ENCODE assay signal across 24 cellular contexts in genomic region chr2:178824181-178824580, GRCh38. TPM values are rescaled to one million over a fixed set of nuclear protein-coding genes. Genes with fewer than 3 reads are reported as not detected.
"Had no signal": no experiment of that assay in that cellular context is flagged by ENCODE, and none has a peak within 500 bp of the region (broad histone marks: within the 10 kb centered on the region; RNA-seq: fewer than 3 reads in every experiment).

No MANE protein-coding gene starts in this region.

- H3K9me3 ChIP-seq: colonic mucosa, esophagus muscularis mucosa, mucosa of descending colon, neutrophil, pancreas, sigmoid colon, transverse colon, upper lobe of right lung, uterus had no signal

- DNase-seq: colonic mucosa; effector memory CD4-positive, alpha-beta T cell; foreskin keratinocyte; glutamatergic neuron; hypothalamus; immature natural killer cell; islet precursor cell; kidney glomerular epithelial cell; mesenchymal stem cell; mucosa of descending colon; naive B cell; pancreas; sigmoid colon; stimulated activated CD4-positive, alpha-beta T cell treated with anti-CD3 and anti-CD28 coated beads, Interleukin-15, amount 100 ng/mL, for 24 hours; stimulated activated CD4-positive, alpha-beta T cell treated with anti-CD3 and anti-CD28 coated beads, Interleukin-2, amount 100 ng/mL, for 48 hours; stimulated activated naive B cell treated with anti-CD40 and anti-IgM and Interleukin-4, amounts not matched to agents 10 μg/mL and 1 μg/mL and 100 μg/mL, for 72 hours; transverse colon; upper lobe of right lung; uterus had no signal

- H3K4me3 ChIP-seq: colonic mucosa, esophagus muscularis mucosa, mucosa of descending colon, pancreas, sigmoid colon, skin epidermis, transverse colon, upper lobe of right lung, uterus had no signal

- H3K27ac ChIP-seq: colonic mucosa, esophagus muscularis mucosa, foreskin keratinocyte, neutrophil, pancreas, sigmoid colon, skin epidermis, transverse colon, upper lobe of right lung, uterus had no signal

- H3K4me1 ChIP-seq: colonic mucosa, foreskin keratinocyte, pancreas, sigmoid colon, transverse colon, upper lobe of right lung, uterus had no signal

- H3K36me3 ChIP-seq: colonic mucosa, esophagus muscularis mucosa, neutrophil, pancreas, sigmoid colon, transverse colon, upper lobe of right lung, uterus had no signal

- H3K27me3 ChIP-seq: colonic mucosa, esophagus muscularis mucosa, foreskin keratinocyte, neutrophil, pancreas, sigmoid colon, transverse colon, upper lobe of right lung, uterus had no signal

- ATAC-seq: foreskin keratinocyte; mucosa of descending colon; natural killer cell treated with Interleukin-12 subunit alpha and Interleukin-12 subunit beta and Interleukin-15 and Interleukin-18, amount 100 ng/mL, for 72 hours; pancreas; stimulated activated naive B cell treated with anti-CD40 and anti-IgM and Interleukin-4, amounts not matched to agents 10 μg/mL and 1 μg/mL and 100 μg/mL, for 72 hours; upper lobe of right lung had no signal

RNA-seq across cellular contexts. Expression of gene TTN, which starts 17.0 kb away (rescaled TPM):
- total RNA-seq: chondrocyte, foreskin keratinocyte had no signal
- polyA plus RNA-seq: foreskin keratinocyte had no signal
